In the genomic region with DNA sequence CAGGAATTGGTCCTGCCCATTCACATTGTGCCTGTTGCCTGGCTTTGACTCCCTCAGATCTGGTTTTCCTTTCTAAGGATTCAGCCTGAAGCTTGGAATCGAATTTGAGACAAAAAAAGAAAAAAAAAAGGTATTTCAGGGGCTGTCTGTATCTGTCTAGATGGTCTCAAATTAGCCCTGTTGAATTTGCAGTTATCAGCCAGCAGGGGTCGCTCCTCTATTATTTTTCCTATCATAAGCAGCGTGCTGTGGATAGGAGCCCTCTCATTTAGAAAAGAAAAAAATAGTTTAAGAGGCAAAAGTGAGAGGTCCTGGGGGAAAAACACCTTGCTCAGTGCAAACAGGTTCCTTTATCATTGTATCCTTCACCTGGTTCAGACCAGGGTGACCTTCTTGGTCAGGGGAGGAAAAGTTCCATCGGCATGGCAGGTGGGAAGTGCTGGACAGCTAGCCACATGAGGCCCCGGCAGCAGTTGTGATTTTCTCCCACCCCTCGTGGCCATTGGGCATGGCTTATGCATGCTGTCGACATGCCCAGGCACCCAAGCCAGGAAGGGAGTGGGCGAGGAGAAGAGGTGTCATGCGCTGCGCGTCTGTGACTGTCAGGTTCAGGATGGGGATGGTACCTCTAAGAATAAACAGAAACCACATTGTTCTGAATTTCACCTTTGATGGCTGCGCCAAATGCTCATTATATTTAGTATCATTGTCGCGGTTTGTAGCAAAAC, we compare ENCODE assay signal across 14 cellular contexts. TPM values are rescaled to one million over a fixed set of nuclear protein-coding genes. Genes with fewer than 3 reads are reported as not detected.
A peak's percentile ranks its signal among the peaks of the same experiment; 100 is the strongest.
DNase-seq lines count a peak whose midpoint lies in the region; ATAC-seq and TF ChIP-seq lines count a peak whose summit lies in the region.
"Had no signal": no experiment of that assay in that cellular context is flagged by ENCODE, and none has a peak within 500 bp of the region (broad histone marks: within the 10 kb centered on the region; RNA-seq: fewer than 3 reads in every experiment).

No MANE protein-coding gene starts in this region.

- POLR2A ChIA-PET in activated CD4-positive, alpha-beta T cell treated with anti-CD3 and anti-CD28 coated beads for 36 hours (lab: Charles Lee): no interaction called here

- no peaks in the 10 kb centered on the region for H3K4me1 Mint-ChIP-seq in activated CD4-positive, alpha-beta T cell treated with anti-CD3 and anti-CD28 coated beads for 36 hours
- H3K4me1 Mint-ChIP-seq in activated CD4-positive, alpha-beta T cell treated with anti-CD3 and anti-CD28 coated beads, Interleukin-2, amount 10 ng/mL, durations not matched to agents 24 days and 14 days: no peaks in the 10 kb centered on the region

- peaks cover 10% of the 10 kb centered on the region for H3K9me3 Mint-ChIP-seq in activated CD4-positive, alpha-beta T cell treated with anti-CD3 and anti-CD28 coated beads for 36 hours (ENCODE audit: low read depth)
- peaks cover 8% of the 10 kb centered on the region for H3K9me3 Mint-ChIP-seq in activated CD4-positive, alpha-beta T cell treated with anti-CD3 and anti-CD28 coated beads, Interleukin-2, amount 10 ng/mL, durations not matched to agents 24 days and 14 days

- intact Hi-C loops in activated CD4-positive, alpha-beta T cell treated with anti-CD3 and anti-CD28 coated beads for 36 hours (cut with DNase I, micrococcal nuclease): loop anchor here (1.0 to 2.0 kb wide), 2 partner anchors 247 kb away; no protein-coding TSS in a partner anchor
- intact Hi-C loops in activated CD4-positive, alpha-beta T cell treated with anti-CD3 and anti-CD28 coated beads, Interleukin-2, amount 10 ng/mL, durations not matched to agents 24 days and 14 days (cut with micrococcal nuclease): no loop called here
- intact Hi-C loops in sigmoid colon (cut with DNase I): no loop called here

- H3K27me3 Mint-ChIP-seq in activated CD4-positive, alpha-beta T cell treated with anti-CD3 and anti-CD28 coated beads for 36 hours: no peaks in the 10 kb centered on the region
- H3K27me3 Mint-ChIP-seq in activated CD4-positive, alpha-beta T cell treated with anti-CD3 and anti-CD28 coated beads, Interleukin-2, amount 10 ng/mL, durations not matched to agents 24 days and 14 days: no peaks in the 10 kb centered on the region
- H3K27me3 Mint-ChIP-seq: activated CD4-positive, alpha-beta memory T cell treated with anti-CD3 and anti-CD28 coated beads for 36 hours had no signal

- TF ChIP-seq EP300 in sigmoid colon (IDR thresholded peaks at IDR 0.05): no peak

- H3K9me3 ChIP-seq in smooth muscle cell (replicated peaks; ENCODE audit: low read depth): no peaks in the 10 kb centered on the region
- peaks cover 0 to 7% (median 0%) of the 10 kb centered on the region in 4 donors for H3K9me3 ChIP-seq in sigmoid colon

- H3K27ac Mint-ChIP-seq in activated CD4-positive, alpha-beta T cell treated with anti-CD3 and anti-CD28 coated beads for 36 hours: no peak overlapping the region
- H3K27ac Mint-ChIP-seq in activated CD4-positive, alpha-beta T cell treated with anti-CD3 and anti-CD28 coated beads, Interleukin-2, amount 10 ng/mL, durations not matched to agents 24 days and 14 days: no peak overlapping the region
- H3K27ac Mint-ChIP-seq: activated CD4-positive, alpha-beta memory T cell treated with anti-CD3 and anti-CD28 coated beads for 36 hours; activated naive CD8-positive, alpha-beta T cell had no signal

- TF ChIP-seq POLR2A in erythroblast (IDR thresholded peaks at IDR 0.05; ENCODE audit: low read length): no peak
- no peak for TF ChIP-seq POLR2A in sigmoid colon (IDR thresholded peaks at IDR 0.05)

- 82% methylated on average over 14 of the region's 14 CpGs for WGBS in smooth muscle cell (ENCODE audit: low lambda C conversion rate)
- 84 to 86% methylated on average over 14 of the region's 14 CpGs for WGBS in sigmoid colon, 2 donors

- no peak overlapping the region for H3K4me2 ChIP-seq in smooth muscle cell
- H3K4me2 ChIP-seq: BLaER1 treated with 17β-estradiol and CSF1 and Interleukin-3, amounts not matched to agents 10 nM and 100 nM had no signal

- no peaks in the 10 kb centered on the region for H4K20me1 ChIP-seq in smooth muscle cell (ENCODE audit: low read depth)
- H4K20me1 ChIP-seq: BLaER1 treated with 17β-estradiol and CSF1 and Interleukin-3, amounts not matched to agents 10 nM and 100 nM had no signal

- no peaks in the 10 kb centered on the region for H3K36me3 Mint-ChIP-seq in activated CD4-positive, alpha-beta T cell treated with anti-CD3 and anti-CD28 coated beads for 36 hours (ENCODE audit: low read depth)
- no peaks in the 10 kb centered on the region for H3K36me3 Mint-ChIP-seq in activated CD4-positive, alpha-beta T cell treated with anti-CD3 and anti-CD28 coated beads, Interleukin-2, amount 10 ng/mL, durations not matched to agents 24 days and 14 days (ENCODE audit: low read depth)
- H3K36me3 Mint-ChIP-seq: activated CD4-positive, alpha-beta memory T cell treated with anti-CD3 and anti-CD28 coated beads for 36 hours; activated naive CD8-positive, alpha-beta T cell had no signal

- TF ChIP-seq CTCF in smooth muscle cell (IDR thresholded peaks at IDR 0.05; ENCODE audit: borderline replicate concordance, insufficient read depth, poor library complexity, severe bottlenecking) (peak; percentile 35), sigmoid colon (IDR thresholded peaks at IDR 0.05) (no peak)

- H3K4me3 ChIP-seq in smooth muscle cell (no peak overlapping the region), sigmoid colon (no peak overlapping the region)
- H3K4me3 ChIP-seq: BLaER1 treated with 17β-estradiol and CSF1 and Interleukin-3, amounts not matched to agents 10 nM and 100 nM; SK-N-MC; tibial artery had no signal

- CTCF ChIA-PET in activated CD4-positive, alpha-beta T cell treated with anti-CD3 and anti-CD28 coated beads for 36 hours (lab: Charles Lee): interaction anchor here (0.7 kb wide), 1 partner anchor 75 kb away, joined by 3 read pairs; no protein-coding TSS in a partner anchor

- H2AFZ ChIP-seq in smooth muscle cell (ENCODE audit: low read depth): no peak overlapping the region
- H2AFZ ChIP-seq: parathyroid adenoma had no signal

- H3K36me3 ChIP-seq in smooth muscle cell (ENCODE audit: low read depth) (no peaks in the 10 kb centered on the region), sigmoid colon (no peaks in the 10 kb centered on the region)
- H3K36me3 ChIP-seq: BLaER1 treated with 17β-estradiol and CSF1 and Interleukin-3, amounts not matched to agents 10 nM and 100 nM; tibial artery had no signal

- H3K27ac ChIP-seq in smooth muscle cell (ENCODE audit: low read depth) (no peak overlapping the region), sigmoid colon (no peak overlapping the region)
- H3K27ac ChIP-seq: BLaER1 treated with 17β-estradiol and CSF1 and Interleukin-3, amounts not matched to agents 10 nM and 100 nM; parathyroid adenoma; SK-N-MC; tibial artery had no signal

- no peak overlapping the region for H3K4me3 Mint-ChIP-seq in activated CD4-positive, alpha-beta T cell treated with anti-CD3 and anti-CD28 coated beads for 36 hours
- no peak overlapping the region for H3K4me3 Mint-ChIP-seq in activated CD4-positive, alpha-beta T cell treated with anti-CD3 and anti-CD28 coated beads, Interleukin-2, amount 10 ng/mL, durations not matched to agents 24 days and 14 days
- H3K4me3 Mint-ChIP-seq: activated CD4-positive, alpha-beta memory T cell treated with anti-CD3 and anti-CD28 coated beads for 36 hours; activated naive CD8-positive, alpha-beta T cell had no signal

- H3K79me2 ChIP-seq in smooth muscle cell (ENCODE audit: low read depth): no peaks in the 10 kb centered on the region
- H3K79me2 ChIP-seq: parathyroid adenoma had no signal

- no peaks in the 10 kb centered on the region for H3F3A ChIP-seq in smooth muscle cell (ENCODE audit: low read depth)

- no peak overlapping the region for H3K9ac ChIP-seq in smooth muscle cell (ENCODE audit: low read depth)
- H3K9ac ChIP-seq: BLaER1 treated with 17β-estradiol and CSF1 and Interleukin-3, amounts not matched to agents 10 nM and 100 nM; parathyroid adenoma had no signal

- no peaks in the 10 kb centered on the region for H3K4me1 ChIP-seq in smooth muscle cell (ENCODE audit: low read depth)
- no peaks in the 10 kb centered on the region for H3K4me1 ChIP-seq in sigmoid colon
- H3K4me1 ChIP-seq: BLaER1 treated with 17β-estradiol and CSF1 and Interleukin-3, amounts not matched to agents 10 nM and 100 nM; parathyroid adenoma; tibial artery had no signal

- H3K27me3 ChIP-seq in smooth muscle cell (ENCODE audit: low read depth) (no peaks in the 10 kb centered on the region), sigmoid colon (no peaks in the 10 kb centered on the region)
- H3K27me3 ChIP-seq: BLaER1 treated with 17β-estradiol and CSF1 and Interleukin-3, amounts not matched to agents 10 nM and 100 nM; tibial artery had no signal

- no peak for ATAC-seq in activated CD4-positive, alpha-beta T cell treated with anti-CD3 and anti-CD28 coated beads for 36 hours
- ATAC-seq in GM21423 (IDR thresholded peaks at IDR 0.05; ENCODE audit: unreplicated experiment) (no peak), HG02623 (IDR thresholded peaks at IDR 0.05; ENCODE audit: unreplicated experiment) (no peak)

- DNase-seq in activated CD4-positive, alpha-beta T cell treated with anti-CD3 and anti-CD28 coated beads for 36 hours: peak; percentile 7
- DNase-seq in activated CD4-positive, alpha-beta T cell treated with anti-CD3 and anti-CD28 coated beads, Interleukin-2, amount 10 ng/mL, durations not matched to agents 24 days and 14 days: no peak
- DNase-seq in OCI-M1 (lab: John Stamatoyannopoulos, UW) (peak; percentile 23), erythroblast (lab: John Stamatoyannopoulos, UW) (peak; percentile 18 to 38), smooth muscle cell (lab: John Stamatoyannopoulos, UW; ENCODE audit: unreplicated experiment) (no peak), sigmoid colon (no peak)
- DNase-seq: activated CD4-positive, alpha-beta memory T cell treated with anti-CD3 and anti-CD28 coated beads for 36 hours; tibial artery had no signal

RNA-seq across cellular contexts. Expression of gene OR5AK2, which starts 13.1 kb away (rescaled TPM):
- not detected for total RNA-seq in activated CD4-positive, alpha-beta T cell treated with anti-CD3 and anti-CD28 coated beads for 36 hours
- total RNA-seq in activated CD4-positive, alpha-beta T cell treated with anti-CD3 and anti-CD28 coated beads, Interleukin-2, amount 10 ng/mL, durations not matched to agents 24 days and 14 days: not detected in 2 replicates
- total RNA-seq in smooth muscle cell: not detected in 2 replicates
- polyA plus RNA-seq in smooth muscle cell: not detected in 2 replicates
- not detected for total RNA-seq in sigmoid colon
- not detected for polyA plus RNA-seq in sigmoid colon
- total RNA-seq: activated CD4-positive, alpha-beta memory T cell treated with anti-CD3 and anti-CD28 coated beads for 36 hours had no signal

Comparison
In these comparisons a context has a peak if more than half of its experiments do, and no peak if none do; other contexts are left out.
1. DNase-seq: peak in activated CD4-positive, alpha-beta T cell treated with anti-CD3 and anti-CD28 coated beads for 36 hours (single experiment), OCI-M1 (single experiment) and erythroblast (2 of 2); none in activated CD4-positive, alpha-beta T cell treated with anti-CD3 and anti-CD28 coated beads, Interleukin-2, amount 10 ng/mL, durations not matched to agents 24 days and 14 days (single experiment), smooth muscle cell (single experiment) and sigmoid colon (single experiment).
2. intact Hi-C loops: an anchor here in activated CD4-positive, alpha-beta T cell treated with anti-CD3 and anti-CD28 coated beads for 36 hours (1.0 to 2.0 kb wide); none called in activated CD4-positive, alpha-beta T cell treated with anti-CD3 and anti-CD28 coated beads, Interleukin-2, amount 10 ng/mL, durations not matched to agents 24 days and 14 days and sigmoid colon.